Comparison of ENCODE assay signal across 11 cellular contexts in genomic region chr10:62036186-62037081, GRCh38.
DNase-seq lines count a peak whose midpoint lies in the region; ATAC-seq, FAIRE-seq and TF ChIP-seq lines count a peak whose summit lies in the region.
"Had no signal": no experiment of that assay in that cellular context is flagged by ENCODE, and none has a peak within 500 bp of the region (broad histone marks: within the 10 kb centered on the region; RNA-seq: fewer than 3 reads in every experiment).

No MANE protein-coding gene starts in this region.

- H3K9me2 ChIP-seq in SU-DHL-6 (replicated peaks; ENCODE audit: insufficient read depth, low read length) = no peaks in the 10 kb centered on the region

- H3K4me3 ChIP-seq in left ventricle myocardium inferior (no peak overlapping the region), SU-DHL-6 (ENCODE audit: insufficient read depth, low read length, poor library complexity, severe bottlenecking) (peak overlapping the region; percentile 44), keratinocyte (ENCODE audit: control insufficient read depth in 2 of 3, extremely low read depth in 1 of 3, insufficient read depth in 2 of 3, low read depth in 1 of 3, low read length in 3 of 3) (no peak overlapping the region), upper lobe of right lung (no peak overlapping the region)

- H3K27me3 ChIP-seq in left ventricle myocardium inferior (ENCODE audit: low read depth) (no peaks in the 10 kb centered on the region), SU-DHL-6 (ENCODE audit: low read length) (no peaks in the 10 kb centered on the region), keratinocyte (ENCODE audit: control insufficient read depth, extremely low read depth, insufficient read depth, low read length) (no peaks in the 10 kb centered on the region), upper lobe of right lung (no peaks in the 10 kb centered on the region)

- H3K9ac ChIP-seq in SU-DHL-6 (ENCODE audit: low read length) = peak overlapping the region; percentile 65
- H3K9ac ChIP-seq in keratinocyte (ENCODE audit: control insufficient read depth, extremely low read depth, insufficient read depth, low read length) = no peak overlapping the region

- dilution Hi-C loops in keratinocyte (cut with MboI; ENCODE audit: extremely low pct_ligation_motif_present, low sequenced_read_pairs) = no loop called here

- no peaks in the 10 kb centered on the region for H3K9me1 ChIP-seq in keratinocyte (ENCODE audit: control insufficient read depth, extremely low read depth, insufficient read depth, low read length)

- no peak for FAIRE-seq in keratinocyte (lab: Jason Lieb, UNC)

- H4K20me1 ChIP-seq in SU-DHL-6 (ENCODE audit: low read depth, low read length) = no peaks in the 10 kb centered on the region
- H4K20me1 ChIP-seq in keratinocyte (ENCODE audit: control insufficient read depth, extremely low read depth, insufficient read depth, low read length) = no peaks in the 10 kb centered on the region

- H3K9me3 ChIP-seq in left ventricle myocardium inferior (replicated peaks) (no peaks in the 10 kb centered on the region), SU-DHL-6 (ENCODE audit: insufficient read depth, low read length) (no peaks in the 10 kb centered on the region), keratinocyte (ENCODE audit: control insufficient read depth, low read depth, low read length) (no peaks in the 10 kb centered on the region), upper lobe of right lung (no peaks in the 10 kb centered on the region)

- peaks cover 38% of the 10 kb centered on the region for H3K4me1 ChIP-seq in left ventricle myocardium inferior
- H3K4me1 ChIP-seq in keratinocyte (ENCODE audit: control insufficient read depth, extremely low read depth, insufficient read depth, low read length) = peaks cover 34% of the 10 kb centered on the region
- H3K4me1 ChIP-seq in upper lobe of right lung = peaks cover 19% of the 10 kb centered on the region

- H3K4me2 ChIP-seq in SU-DHL-6 (ENCODE audit: low read depth, low read length, poor library complexity, severe bottlenecking) (peak overlapping the region; percentile 84), keratinocyte (ENCODE audit: control insufficient read depth, extremely low read depth, insufficient read depth, low read depth, low read length) (peak overlapping the region; percentile 39)

- DNase-seq in left ventricle myocardium inferior = no peak
- no peak for DNase-seq in cardiac septum (ENCODE audit: low spot score)
- DNase-seq in keratinocyte (ENCODE audit: low read depth, low spot score) = no peak
- DNase-seq in upper lobe of right lung = no peak
- no peak for DNase-seq in stimulated activated CD4-positive, alpha-beta T cell treated with anti-CD3 and anti-CD28 coated beads, Interleukin-4, amount 100 ng/mL, for 4 hours
- no peak for DNase-seq in NCI-H1417 treated with DMSO at 0.1 percent for 48 hours (lab: John Stamatoyannopoulos, UW)
- DNase-seq: activated CD4-positive, alpha-beta T cell treated with anti-CD3 and anti-CD28 coated beads, Interleukin-2, amount 50 U/mL, for 4 hours; left colon; NCI-H510A treated with DMSO at 0.1 percent for 48 hours had no signal

- H2AFZ ChIP-seq in SU-DHL-6 (ENCODE audit: low read depth, low read length, severe bottlenecking) (no peak overlapping the region), keratinocyte (ENCODE audit: control insufficient read depth, low read length) (no peak overlapping the region)

- H3K36me3 ChIP-seq in left ventricle myocardium inferior (no peaks in the 10 kb centered on the region), SU-DHL-6 (ENCODE audit: low read length) (no peaks in the 10 kb centered on the region), keratinocyte (ENCODE audit: control insufficient read depth in 2 of 2, extremely low read depth in 1 of 2, insufficient read depth in 2 of 2, low read length in 2 of 2) (no peaks in the 10 kb centered on the region), upper lobe of right lung (no peaks in the 10 kb centered on the region)

- H3F3A ChIP-seq in SU-DHL-6 (ENCODE audit: insufficient read depth) = peaks cover 70% of the 10 kb centered on the region

- ATAC-seq in upper lobe of right lung (no peak), GM21367 (IDR thresholded peaks at IDR 0.05; ENCODE audit: unreplicated experiment) (no peak)
- ATAC-seq: left colon had no signal

- TF ChIP-seq CTCF in left ventricle myocardium inferior (IDR thresholded peaks at IDR 0.05; ENCODE audit: borderline replicate concordance) (no peak), SU-DHL-6 (IDR thresholded peaks at IDR 0.05; ENCODE audit: insufficient read depth, low read length, poor library complexity, severe bottlenecking) (no peak), keratinocyte (optimal IDR thresholded peaks at IDR 0.05 in 1 of 3, IDR thresholded peaks at IDR 0.05 in 1 of 3, conservative IDR thresholded peaks at IDR 0.05 in 1 of 3; ENCODE audit: extremely low read depth in 1 of 3, insufficient read depth in 2 of 3, low read length in 3 of 3) (no peak), upper lobe of right lung (IDR thresholded peaks at IDR 0.05) (no peak)

- H3K79me2 ChIP-seq in SU-DHL-6 (ENCODE audit: insufficient read depth, low read length) = peaks cover 85% of the 10 kb centered on the region
- H3K79me2 ChIP-seq in keratinocyte (ENCODE audit: control insufficient read depth, insufficient read depth, low read length) = peaks cover 21% of the 10 kb centered on the region

- intact Hi-C loops in left ventricle myocardium inferior (cut with micrococcal nuclease) = loop anchor here (5.0 kb wide), 1 partner anchor 139 kb away; no protein-coding TSS in a partner anchor
- intact Hi-C loops in cardiac septum (cut with DNase I) = loop anchor here (10.0 kb wide), 1 partner anchor 282 kb away; no protein-coding TSS in a partner anchor
- intact Hi-C loops in upper lobe of right lung (cut with DNase I) = loop anchor here (10.0 kb wide), 1 partner anchor 198 kb away; no protein-coding TSS in a partner anchor

- H3K27ac ChIP-seq in left ventricle myocardium inferior (replicated peaks) = peak overlapping the region; percentile 28
- H3K27ac ChIP-seq in SU-DHL-6 (ENCODE audit: low read depth, low read length) = peak overlapping the region; percentile 96
- H3K27ac ChIP-seq in keratinocyte (ENCODE audit: control insufficient read depth, insufficient read depth, low read length) = peak overlapping the region; percentile 49
- H3K27ac ChIP-seq in upper lobe of right lung = peak overlapping the region; percentile 70

Comparison
In these comparisons a context has a peak if more than half of its experiments do, and no peak if none do; other contexts are left out.
1. H3K27ac ChIP-seq: peak in every context shown above with its lines; median percentile 96 in SU-DHL-6; 70 in upper lobe of right lung; 49 in keratinocyte; 28 in left ventricle myocardium inferior.